Comparison of ENCODE assay signal across 20 cellular contexts in genomic region chr2:214772443-214773034, GRCh38.
"Had no signal": no experiment of that assay in that cellular context is flagged by ENCODE, and none has a peak within 500 bp of the region (broad histone marks: within the 10 kb centered on the region; RNA-seq: fewer than 3 reads in every experiment).

No MANE protein-coding gene starts in this region.

- H3K9me3 ChIP-seq: SJCRH30 had no signal

- H3K27me3 ChIP-seq: SJCRH30 had no signal

- H3K4me3 ChIP-seq: K562, SJCRH30 had no signal

- H3K4me2 ChIP-seq: KMS-11 had no signal

- H3K27ac ChIP-seq: HL-60, KMS-11, SJCRH30 had no signal

- H3K9ac ChIP-seq: KMS-11 had no signal

- H3K4me1 ChIP-seq: SJCRH30 had no signal

- ATAC-seq: K562 had no signal

- DNase-seq: Kasumi-1, MM.1S, NCI-H1092 treated with DMSO at 0.1 percent for 48 hours, NCI-H1436, NCI-H187, NCI-H2029, NCI-H2081 treated with DMSO at 0.1 percent for 48 hours, NCI-H2171, NCI-H226, NCI-H446, NCI-H510A, NCI-H524 treated with DMSO at 0.1 percent for 48 hours, NCI-H69, NCI-H774, RPMI8226, SHP77 treated with DMSO at 0.1 percent for 48 hours, SJCRH30 had no signal
